14 cellular contexts compared by ENCODE assay signal in genomic region chr6:107870379-107870778, GRCh38. TPM values are rescaled to one million over a fixed set of nuclear protein-coding genes. Genes with fewer than 3 reads are reported as not detected.
DNase-seq lines count a peak whose midpoint lies in the region; ATAC-seq and TF ChIP-seq lines count a peak whose summit lies in the region.
"Had no signal": no experiment of that assay in that cellular context is flagged by ENCODE, and none has a peak within 500 bp of the region (broad histone marks: within the 10 kb centered on the region; RNA-seq: fewer than 3 reads in every experiment).

No MANE protein-coding gene starts in this region.

- no peaks in the 10 kb centered on the region for H4K20me1 ChIP-seq in MM.1S (ENCODE audit: insufficient read depth, low read length)

- no peaks in the 10 kb centered on the region for H3K9me2 ChIP-seq in MM.1S (replicated peaks; ENCODE audit: insufficient read depth, low read length)

- H3F3A ChIP-seq in MM.1S (ENCODE audit: insufficient read depth, low read length): peaks cover 15% of the 10 kb centered on the region; the same call in 1 of the 2 replicates

- H3K27ac ChIP-seq in MM.1S (ENCODE audit: low read length) (no peak overlapping the region), SJCRH30 (no peak overlapping the region)
- H3K27ac ChIP-seq: dorsolateral prefrontal cortex had no signal

- peak; percentile 60 for ATAC-seq in mucosa of descending colon
- ATAC-seq in GM21723 (IDR thresholded peaks at IDR 0.05; ENCODE audit: unreplicated experiment): no peak
- ATAC-seq: left lobe of liver had no signal

- intact Hi-C loops in mucosa of descending colon (cut with DNase I, micrococcal nuclease): loop anchor here in 1 of 2 donors (10.0 kb wide), 1 partner anchor 624 kb away; no protein-coding TSS in a partner anchor
- intact Hi-C loops in cardiac septum (cut with DNase I): no loop called here

- H2AFZ ChIP-seq in MM.1S (ENCODE audit: low read length): no peak overlapping the region

- H3K27me3 ChIP-seq in MM.1S (replicated peaks; ENCODE audit: insufficient read depth, low read length) (no peaks in the 10 kb centered on the region), SJCRH30 (no peaks in the 10 kb centered on the region)
- H3K27me3 ChIP-seq: dorsolateral prefrontal cortex had no signal

- DNase-seq in EH (ENCODE audit: low read depth) (peak; percentile 58), MM.1S (no peak), dedifferentiated amniotic fluid mesenchymal stem cell (ENCODE audit: extremely low spot score) (peak; percentile 16), mucosa of descending colon (no peak), SJCRH30 (no peak), cardiac septum (ENCODE audit: low spot score) (no peak), SIG-M5 treated with dmso at 0.1 percent for 504 hours (lab: John Stamatoyannopoulos, UW; ENCODE audit: unreplicated experiment) (no peak)
- DNase-seq: dorsolateral prefrontal cortex, KBM-7, NCI-H1694 treated with DMSO at 0.1 percent for 48 hours, NCI-H526 had no signal

- TF ChIP-seq CTCF in MM.1S (IDR thresholded peaks at IDR 0.05; ENCODE audit: low read length) (no peak), mucosa of descending colon (IDR thresholded peaks at IDR 0.05) (no peak)

- H3K4me2 ChIP-seq in MM.1S (ENCODE audit: low read depth, low read length): peak overlapping the region; percentile 17; the same call in 1 of the 2 replicates

- H3K79me2 ChIP-seq in MM.1S (ENCODE audit: low read length): peaks cover 9% of the 10 kb centered on the region; the same call in 1 of the 2 replicates

- H3K9me3 ChIP-seq in MM.1S (replicated peaks; ENCODE audit: insufficient read depth, low read length): no peaks in the 10 kb centered on the region
- no peaks in the 10 kb centered on the region for H3K9me3 ChIP-seq in mucosa of descending colon
- H3K9me3 ChIP-seq in SJCRH30 (replicated peaks): no peaks in the 10 kb centered on the region

- H3K36me3 ChIP-seq in MM.1S (replicated peaks; ENCODE audit: insufficient read depth, low read length): no peaks in the 10 kb centered on the region; the same call in 1 of the 2 replicates
- H3K36me3 ChIP-seq in mucosa of descending colon (ENCODE audit: low read depth): no peaks in the 10 kb centered on the region
- H3K36me3 ChIP-seq in SJCRH30: peaks cover 41% of the 10 kb centered on the region

- no peak overlapping the region for H3K9ac ChIP-seq in MM.1S (ENCODE audit: low read length)

- H3K4me1 ChIP-seq in MM.1S (ENCODE audit: low read length): peaks cover 48% of the 10 kb centered on the region
- no peaks in the 10 kb centered on the region for H3K4me1 ChIP-seq in mucosa of descending colon (ENCODE audit: low read depth)
- H3K4me1 ChIP-seq in SJCRH30: peaks cover 17% of the 10 kb centered on the region

- H3K4me3 ChIP-seq in MM.1S (ENCODE audit: low read length) (no peak overlapping the region), mucosa of descending colon (no peak overlapping the region), SJCRH30 (no peak overlapping the region)
- H3K4me3 ChIP-seq: dorsolateral prefrontal cortex had no signal

RNA-seq across cellular contexts. Expression of gene SCML4, which starts 46.3 kb away (rescaled TPM):
- total RNA-seq in mucosa of descending colon (1 to 10 TPM; 1.4 to 4.2 (median 2.3) TPM), cardiac septum (not detected)
- total RNA-seq in SJCRH30 (2014; rRNA removed; shearing (Covaris generic)): not detected in 2 replicates
- total RNA-seq: H1 had no signal

Comparison
In these comparisons a context has a peak if more than half of its experiments do, and no peak if none do; other contexts are left out.
1. DNase-seq: peak in EH (single experiment) and dedifferentiated amniotic fluid mesenchymal stem cell (single experiment); none in MM.1S (single experiment), mucosa of descending colon (0 of 3), SJCRH30 (0 of 2), cardiac septum (single experiment) and SIG-M5 treated with dmso at 0.1 percent for 504 hours (single experiment).